Comparison of ENCODE assay signal across 19 cellular contexts in genomic region chr14:57998731-57999130, GRCh38.
"Had no signal": no experiment of that assay in that cellular context is flagged by ENCODE, and none has a peak within 500 bp of the region (broad histone marks: within the 10 kb centered on the region; RNA-seq: fewer than 3 reads in every experiment).

No MANE protein-coding gene starts in this region.

- DNase-seq: KBM-7, MV-4-11, NCI-H1048, NCI-H1105, NCI-H1417, NCI-H1436 treated with DMSO at 0.1 percent for 48 hours, NCI-H1694, NCI-H187 treated with DMSO at 0.1 percent for 48 hours, NCI-H2029 treated with DMSO at 0.1 percent for 48 hours, NCI-H226, NCI-H446 treated with DMSO at 0.1 percent for 48 hours, NCI-H510A treated with DMSO at 0.1 percent for 48 hours, NCI-H526, OCI-M1, PC-9, Peyer's patch, SHP77 treated with DMSO at 0.1 percent for 48 hours, SJCRH30 had no signal

- ATAC-seq: Right ventricle myocardium inferior had no signal
